ENCODE assay signal across 8 cellular contexts in genomic region chr20:36435799-36436541, GRCh38.
DNase-seq lines count a peak whose midpoint lies in the region; ATAC-seq and TF ChIP-seq lines count a peak whose summit lies in the region.

No MANE protein-coding gene starts in this region.

- H3K36me3 Mint-ChIP-seq in T-helper 2 cell treated with Interferon-gamma antibody and Interleukin-4, amounts not matched to agents 5 μg/mL and 100 μg/mL, for 36 hours (ENCODE audit: low read depth), result no peaks in the 10 kb centered on the region

- peaks cover 3% of the 10 kb centered on the region for H3K27me3 Mint-ChIP-seq in T-helper 2 cell treated with Interferon-gamma antibody and Interleukin-4, amounts not matched to agents 5 μg/mL and 100 μg/mL, for 36 hours (ENCODE audit: low read depth)

- peak overlapping the region; percentile 55 for H3K4me3 Mint-ChIP-seq in T-helper 2 cell treated with Interferon-gamma antibody and Interleukin-4, amounts not matched to agents 5 μg/mL and 100 μg/mL, for 36 hours

- H3K9me3 Mint-ChIP-seq in T-helper 2 cell treated with Interferon-gamma antibody and Interleukin-4, amounts not matched to agents 5 μg/mL and 100 μg/mL, for 36 hours, result no peaks in the 10 kb centered on the region

- in situ Hi-C loops in astrocyte of the cerebellum (cut with HindIII; ENCODE audit: low sequenced_read_pairs), result no loop called here

- peak overlapping the region; percentile 27 for H3K4me3 ChIP-seq in AG09309 (ENCODE audit: control insufficient read depth, low read depth, low read length)
- peak overlapping the region; percentile 51; the same call in 1 of the 2 replicates for H3K4me3 ChIP-seq in HUES48 (ENCODE audit: low read depth, low read length)
- H3K4me3 ChIP-seq in astrocyte of the cerebellum (ENCODE audit: low read depth, low read length), result peak overlapping the region; percentile 25
- H3K4me3 ChIP-seq in skeletal muscle tissue (ENCODE audit: low read length in 3 of 3), result peak overlapping the region; percentile 38 to 63 (median 59)

- ATAC-seq in HG03354 (IDR thresholded peaks at IDR 0.05; ENCODE audit: poor library complexity, severe bottlenecking, unreplicated experiment), result no peak

- H3K9ac ChIP-seq in HUES48 (ENCODE audit: low read depth, low read length) (no peak overlapping the region), skeletal muscle tissue (ENCODE audit: low read depth in 1 of 3, low read length in 3 of 3) (peak overlapping the region in 2 of 3 donors; percentile 23 to 40)

- no peaks in the 10 kb centered on the region for H3K4me1 Mint-ChIP-seq in T-helper 2 cell treated with Interferon-gamma antibody and Interleukin-4, amounts not matched to agents 5 μg/mL and 100 μg/mL, for 36 hours (ENCODE audit: low read depth)

- TF ChIP-seq CTCF in AG09309 (IDR thresholded peaks at IDR 0.05; ENCODE audit: control insufficient read depth, insufficient read depth, low read depth, low read length, missing control alignments) (no peak), astrocyte of the cerebellum (IDR thresholded peaks at IDR 0.05; ENCODE audit: low read depth, low read length, missing control alignments) (no peak)

- H3K36me3 ChIP-seq in HUES48 (ENCODE audit: control insufficient read depth, insufficient read depth, low read length) (no peaks in the 10 kb centered on the region), skeletal muscle tissue (ENCODE audit: control insufficient read depth in 3 of 3, insufficient read depth in 3 of 3, low read length in 3 of 3) (no peaks in the 10 kb centered on the region)

- H3K27ac Mint-ChIP-seq in T-helper 2 cell treated with Interferon-gamma antibody and Interleukin-4, amounts not matched to agents 5 μg/mL and 100 μg/mL, for 36 hours, result no peak overlapping the region

- no peaks in the 10 kb centered on the region for H3K9me3 ChIP-seq in HUES48 (ENCODE audit: control insufficient read depth, insufficient read depth, low read length)
- H3K9me3 ChIP-seq in skeletal muscle tissue (ENCODE audit: control insufficient read depth in 3 of 3, low read length in 3 of 3), result no peaks in the 10 kb centered on the region

- peaks cover 7% of the 10 kb centered on the region for H3K27me3 ChIP-seq in HUES48 (ENCODE audit: control insufficient read depth, insufficient read depth, low read length)
- H3K27me3 ChIP-seq in skeletal muscle tissue (ENCODE audit: control insufficient read depth in 3 of 3, insufficient read depth in 3 of 3, low read length in 3 of 3), result peaks cover 7 to 23% (median 11%) of the 10 kb centered on the region in 3 donors

- DNase-seq in AG09309 (ENCODE audit: low read depth), result no peak
- peak; percentile 81 for DNase-seq in T-helper 2 cell treated with Interferon-gamma antibody and Interleukin-4, amounts not matched to agents 5 μg/mL and 100 μg/mL, for 36 hours (ENCODE audit: low spot score)
- no peak for DNase-seq in astrocyte of the cerebellum (ENCODE audit: low read depth)
- peak; percentile 68 for DNase-seq in iPS DF 19.7 (ENCODE audit: low read depth, low spot score)
- no peak for DNase-seq in HuH-7.5 (ENCODE audit: low spot score)

- H3K4me1 ChIP-seq in HUES48 (ENCODE audit: control insufficient read depth, insufficient read depth, low read length), result no peaks in the 10 kb centered on the region
- peaks cover 0 to 4% (median 4%) of the 10 kb centered on the region in 3 donors for H3K4me1 ChIP-seq in skeletal muscle tissue (ENCODE audit: control insufficient read depth in 3 of 3, insufficient read depth in 3 of 3, low read length in 3 of 3)

- no peak overlapping the region for H3K27ac ChIP-seq in HUES48 (ENCODE audit: low read depth, low read length)
- H3K27ac ChIP-seq in skeletal muscle tissue (ENCODE audit: low read depth, low read length), result no peak overlapping the region

Comparison
In these comparisons a context has a peak if more than half of its experiments do, and no peak if none do; other contexts are left out.
1. DNase-seq: peak in T-helper 2 cell treated with Interferon-gamma antibody and Interleukin-4, amounts not matched to agents 5 μg/mL and 100 μg/mL, for 36 hours (single experiment) and iPS DF 19.7 (single experiment); none in AG09309 (single experiment), astrocyte of the cerebellum (single experiment) and HuH-7.5 (single experiment).
2. Peak in every context shown above with its lines, with median percentiles within 50 percentile points of each other: H3K4me3 ChIP-seq.